ENCODE assay signal across 8 cellular contexts in genomic region chr15:66252411-66253295, GRCh38. TPM values are rescaled to one million over a fixed set of nuclear protein-coding genes. Genes with fewer than 3 reads are reported as not detected.
DNase-seq lines count a peak whose midpoint lies in the region; ATAC-seq, FAIRE-seq and TF ChIP-seq lines count a peak whose summit lies in the region.

No MANE protein-coding gene starts in this region.

- POLR2A ChIA-PET in Panc1 (lab: Charles Lee), result no interaction called here

- no peak overlapping the region for H3K27ac ChIP-seq in Panc1 (ENCODE audit: low read length)

- peak; percentile 22 for DNase-seq in AG10803 (ENCODE audit: low read depth)
- DNase-seq in H54 (ENCODE audit: insufficient read length, low spot score), result peak; percentile 61
- DNase-seq in Panc1 (ENCODE audit: low read depth, low spot score), result no peak
- peak; percentile 52 for DNase-seq in activated naive CD4-positive, alpha-beta T cell treated with anti-CD3 and anti-CD28 coated beads, Interleukin-2, amount 50 U/mL, for 16 hours
- peak; percentile 71 for DNase-seq in Right ventricle myocardium inferior (ENCODE audit: missing footprints)
- no peak for DNase-seq in omental fat pad (ENCODE audit: low spot score)
- peak; percentile 48 for DNase-seq in ureter (ENCODE audit: low spot score)

- peak overlapping the region; percentile 52 for H3K4me3 ChIP-seq in AG10803 (ENCODE audit: low read length)
- H3K4me3 ChIP-seq in Panc1 (ENCODE audit: low read depth in 2 of 2, low read length in 2 of 2), result peak overlapping the region; percentile 47 to 74

- FAIRE-seq in H54 (lab: Jason Lieb, UNC), result no peak

- in situ Hi-C loops in Panc1 (cut with HindIII; ENCODE audit: low pct_unique_long_range_greater_than_20kb, low sequenced_read_pairs), result no loop called here

- TF ChIP-seq POLR2A in H54 (IDR thresholded peaks at IDR 0.05; ENCODE audit: low read depth, low read length), result no peak

- intact Hi-C loops in Panc1 (cut with micrococcal nuclease; ENCODE audit: unreplicated experiment) (no loop called here), Right ventricle myocardium inferior (cut with DNase I) (loop anchor here (5.0 kb wide), 1 partner anchor 245 kb away; the partner anchor contains the start of gene SNAPC5)

- H3K4me1 ChIP-seq in Panc1 (ENCODE audit: control insufficient read depth, insufficient read depth, low read length), result peaks cover 5% of the 10 kb centered on the region; the same call in 1 of the 2 replicates

- H3K27me3 ChIP-seq in Panc1 (ENCODE audit: control insufficient read depth, insufficient read depth, low read length), result peaks cover 26% of the 10 kb centered on the region

- H3K9me3 ChIP-seq in Panc1 (ENCODE audit: control insufficient read depth, insufficient read depth, low read depth, low read length), result no peaks in the 10 kb centered on the region

- BruUV-seq in Panc1 (replicated peaks; lab: Mats Ljungman, UMichigan), result no TSS peak

- H3K36me3 ChIP-seq in Panc1 (ENCODE audit: control insufficient read depth, insufficient read depth, low read length), result no peaks in the 10 kb centered on the region

- TF ChIP-seq CTCF in AG10803 (conservative IDR thresholded peaks at IDR 0.05; ENCODE audit: low read length) (peak; percentile 55), Panc1 (IDR thresholded peaks at IDR 0.05) (peak; percentile 97), omental fat pad (IDR thresholded peaks at IDR 0.05) (no peak)

- peak; percentile 87 for ATAC-seq in Panc1
- peak; percentile 82 for ATAC-seq in Right ventricle myocardium inferior
- peak; percentile 48 for ATAC-seq in omental fat pad (ENCODE audit: low FRiP score)
- no peak for ATAC-seq in GM18861 (IDR thresholded peaks at IDR 0.05; ENCODE audit: unreplicated experiment)

- CTCF ChIA-PET in Panc1 (lab: Charles Lee), result interaction anchor here (0.6 kb wide), 1 partner anchor 63 kb away, joined by 3 read pairs; no protein-coding TSS in a partner anchor

RNA-seq across cellular contexts. Expression of gene MEGF11, which starts 0.9 kb away (rescaled TPM):
- total RNA-seq in Panc1 (2021; ENCODE audit: unreplicated experiment) (0.95 TPM), Right ventricle myocardium inferior (not detected), omental fat pad (under 1 TPM in 1 of 4 donors, not detected in 3; 0.47 TPM), ureter (not detected)
- 0.96 TPM for polyA plus RNA-seq in Panc1 (2012; ENCODE audit: insufficient read length)

RNA-seq across cellular contexts. Expression of gene DIS3L, which starts 40.7 kb away (rescaled TPM):
- total RNA-seq in Panc1 (2021; ENCODE audit: unreplicated experiment) (31.1 TPM), Right ventricle myocardium inferior (40.3 TPM), omental fat pad (10 to 100 TPM; 24.4 to 60.8 (median 42.1) TPM), ureter (30.9 TPM)
- polyA plus RNA-seq in Panc1 (2012; ENCODE audit: insufficient read length), result 17.9 TPM

Comparison
In these comparisons a context has a peak if more than half of its experiments do, and no peak if none do; other contexts are left out.
1. DNase-seq: peak in AG10803 (single experiment), H54 (single experiment), activated naive CD4-positive, alpha-beta T cell treated with anti-CD3 and anti-CD28 coated beads, Interleukin-2, amount 50 U/mL, for 16 hours (single experiment), Right ventricle myocardium inferior (single experiment) and ureter (single experiment); none in Panc1 (single experiment) and omental fat pad (single experiment).
2. CTCF ChIP-seq: peak in AG10803 (single experiment) and Panc1 (single experiment); none in omental fat pad (0 of 3).